In genomic region chr1:172613294-172613693, GRCh38 we compare ENCODE assay signal across 19 cellular contexts. TPM values are rescaled to one million over a fixed set of nuclear protein-coding genes. Genes with fewer than 3 reads are reported as not detected.
A peak's percentile ranks its signal among the peaks of the same experiment; 100 is the strongest.
DNase-seq lines count a peak whose midpoint lies in the region; ATAC-seq and TF ChIP-seq lines count a peak whose summit lies in the region.
"Had no signal": no experiment of that assay in that cellular context is flagged by ENCODE, and none has a peak within 500 bp of the region (broad histone marks: within the 10 kb centered on the region; RNA-seq: fewer than 3 reads in every experiment).

No MANE protein-coding gene starts in this region.

- in situ Hi-C loops in GM23248 (cut with MboI): no loop called here

- intact Hi-C loops in PC-3 (cut with micrococcal nuclease): no loop called here
- intact Hi-C loops in sciatic nerve (cut with DNase I): no loop called here

- H3K4me1 Mint-ChIP-seq in nephron progenitor cell: peaks cover 1% of the 10 kb centered on the region

- no peak overlapping the region for H3K4me3 Mint-ChIP-seq in nephron progenitor cell

- no peaks in the 10 kb centered on the region for H3K27me3 ChIP-seq in GM23248 (replicated peaks; ENCODE audit: insufficient read depth)
- H3K27me3 ChIP-seq in PC-3 (ENCODE audit: low read length): no peaks in the 10 kb centered on the region
- H3K27me3 ChIP-seq: BE2C, MG63 had no signal

- H3K27ac ChIP-seq in GM23248: no peak overlapping the region
- H3K27ac ChIP-seq in PC-3 (ENCODE audit: low read length): no peak overlapping the region
- H3K27ac ChIP-seq: A549 had no signal

- H2AFZ ChIP-seq in GM23248: no peak overlapping the region
- no peak overlapping the region for H2AFZ ChIP-seq in PC-3 (ENCODE audit: low read length)

- ATAC-seq in PC-3 (peak; percentile 9; the same call in 1 of the 2 replicates), GM19328 (IDR thresholded peaks at IDR 0.05; ENCODE audit: unreplicated experiment) (no peak), esophagus mucosa (no peak), sciatic nerve (no peak)
- ATAC-seq: A549, HCT116 had no signal

- TF ChIP-seq CTCF in PC-3 (conservative IDR thresholded peaks at IDR 0.05; ENCODE audit: low read depth, low read length): no peak
- no peak for TF ChIP-seq CTCF in nephron progenitor cell (IDR thresholded peaks at IDR 0.05)

- H3K4me2 ChIP-seq in GM23248 (ENCODE audit: unreplicated experiment): no peak overlapping the region
- no peak overlapping the region for H3K4me2 ChIP-seq in PC-3 (ENCODE audit: low read length)
- H3K4me2 ChIP-seq: A549 had no signal

- H4K20me1 ChIP-seq in GM23248 (ENCODE audit: insufficient read depth): no peaks in the 10 kb centered on the region
- no peaks in the 10 kb centered on the region for H4K20me1 ChIP-seq in PC-3 (ENCODE audit: low read length)

- no peak overlapping the region for H3K4me3 ChIP-seq in GM23248
- no peak overlapping the region for H3K4me3 ChIP-seq in PC-3 (ENCODE audit: low read length)
- H3K4me3 ChIP-seq: A549, MG63 had no signal

- POLR2A ChIA-PET in PC-3 (lab: Charles Lee; ENCODE audit: unreplicated experiment): no interaction called here

- H3K9me3 Mint-ChIP-seq in nephron progenitor cell: peaks cover 27% of the 10 kb centered on the region

- H3K4me1 ChIP-seq in GM23248 (ENCODE audit: insufficient read depth): no peaks in the 10 kb centered on the region
- no peaks in the 10 kb centered on the region for H3K4me1 ChIP-seq in PC-3 (ENCODE audit: insufficient read depth, low read length)
- H3K4me1 ChIP-seq: A549, BE2C had no signal

- H3K36me3 ChIP-seq in GM23248 (ENCODE audit: low read depth) (peaks cover 25% of the 10 kb centered on the region), PC-3 (ENCODE audit: low read depth, low read length) (peaks cover 56% of the 10 kb centered on the region)

- H3K27ac Mint-ChIP-seq in nephron progenitor cell: peak overlapping the region; percentile 30

- H3K9me2 ChIP-seq in GM23248 (ENCODE audit: insufficient read depth): no peaks in the 10 kb centered on the region
- H3K9me2 ChIP-seq in PC-3 (replicated peaks; ENCODE audit: low read length): no peaks in the 10 kb centered on the region

- H3F3A ChIP-seq in GM23248 (ENCODE audit: insufficient read depth) (no peaks in the 10 kb centered on the region), PC-3 (ENCODE audit: low read length, unreplicated experiment) (no peaks in the 10 kb centered on the region)

- WGBS in GM23248 (ENCODE audit: low coverage in 1 of 2, low lambda C conversion rate in 2 of 2, missing lambda C conversion rate in 2 of 2), 2 experiments: 74 to 75% methylated on average over 2 of the region's 2 CpGs

- H3K9ac ChIP-seq in GM23248 (no peak overlapping the region), PC-3 (ENCODE audit: low read length) (no peak overlapping the region)

- CTCF ChIA-PET in PC-3 (lab: Charles Lee): no interaction called here

- BruUV-seq in PC-3 (replicated peaks; lab: Mats Ljungman, UMichigan): no TSS peak

- H3K27me3 Mint-ChIP-seq in nephron progenitor cell (ENCODE audit: low read depth, poor library complexity): no peaks in the 10 kb centered on the region

- H3K9me3 ChIP-seq in GM23248 (ENCODE audit: low read depth) (no peaks in the 10 kb centered on the region), PC-3 (ENCODE audit: low read length) (peaks cover 25% of the 10 kb centered on the region)
- H3K9me3 ChIP-seq: BE2C had no signal

- H3K36me3 Mint-ChIP-seq in nephron progenitor cell (ENCODE audit: low read depth): peaks cover 34% of the 10 kb centered on the region

- DNase-seq in GM23248 (peak; percentile 40), PC-3 (peak; percentile 60), dermis blood vessel endothelial cell (peak; percentile 8), nephron progenitor cell (no peak), sciatic nerve (ENCODE audit: low spot score) (no peak), T1000 (lab: John Stamatoyannopoulos, UW) (no peak)
- DNase-seq: BE2C, MG63, NCI-H1417 treated with DMSO at 0.1 percent for 48 hours, NCI-H187, NCI-H446, NCI-H526, OCI-M1, SHP77 had no signal

- H3K79me2 ChIP-seq in GM23248 (ENCODE audit: insufficient read depth): no peaks in the 10 kb centered on the region
- no peaks in the 10 kb centered on the region for H3K79me2 ChIP-seq in PC-3 (ENCODE audit: low read length)

RNA-seq across cellular contexts. Expression of gene FASLG, which starts 45.6 kb away (rescaled TPM):
- total RNA-seq in GM23248 (2014; rRNA removed; shearing (Covaris generic)): not detected in 2 replicates
- not detected in 2 replicates for polyA plus RNA-seq in GM23248 (2016; fragmentation: Nextera tagmentation; extraction: Ambion mirVana)
- total RNA-seq in PC-3 (2014; rRNA removed): 0.04 TPM in 1 of 2 replicates, not detected in the other
- not detected in 2 replicates for total RNA-seq in dermis blood vessel endothelial cell
- total RNA-seq in esophagus mucosa: not detected
- total RNA-seq in sciatic nerve: 0.40 TPM
- total RNA-seq: RPMI7951 had no signal
- polyA plus RNA-seq: A549 had no signal

Comparison
In these comparisons a context has a peak if more than half of its experiments do, and no peak if none do; other contexts are left out.
1. DNase-seq: peak in GM23248 (single experiment), PC-3 (single experiment) and dermis blood vessel endothelial cell (single experiment); none in nephron progenitor cell (single experiment), sciatic nerve (single experiment) and T1000 (single experiment).